23 cellular contexts compared by ENCODE assay signal in the genomic region with DNA sequence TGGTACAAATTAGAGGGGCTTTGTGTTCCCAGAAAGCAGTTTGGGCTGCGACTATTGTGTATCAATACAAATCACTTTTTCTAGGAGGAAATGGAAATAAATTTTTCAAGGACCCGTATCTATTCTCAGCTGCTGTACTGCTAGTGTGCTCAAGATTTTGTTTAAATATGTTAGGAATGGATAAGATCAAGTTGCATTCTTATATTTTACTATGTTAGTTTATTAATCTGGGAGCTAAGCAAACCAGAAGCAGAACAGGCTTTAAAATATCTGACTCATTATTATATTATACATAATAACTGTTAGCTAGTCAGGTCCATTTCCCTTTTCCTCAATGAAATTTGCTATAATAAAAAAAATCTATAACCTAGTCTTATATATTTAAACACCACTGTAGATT. TPM values are rescaled to one million over a fixed set of nuclear protein-coding genes. Genes with fewer than 3 reads are reported as not detected.
DNase-seq lines count a peak whose midpoint lies in the region; ATAC-seq, FAIRE-seq and TF ChIP-seq lines count a peak whose summit lies in the region.
"Had no signal": no experiment of that assay in that cellular context is flagged by ENCODE, and none has a peak within 500 bp of the region (broad histone marks: within the 10 kb centered on the region; RNA-seq: fewer than 3 reads in every experiment).

No MANE protein-coding gene starts in this region.

- H3K27me3 ChIP-seq in PC-9 (ENCODE audit: insufficient read depth, low read depth) (no peaks in the 10 kb centered on the region), pancreas (no peaks in the 10 kb centered on the region), upper lobe of right lung (no peaks in the 10 kb centered on the region)

- H3F3A ChIP-seq in PC-9 (ENCODE audit: insufficient read depth, low read depth): peaks cover 18% of the 10 kb centered on the region

- no peaks in the 10 kb centered on the region for H4K20me1 ChIP-seq in PC-9 (ENCODE audit: insufficient read depth)

- peak; percentile 17 for FAIRE-seq in pancreas (lab: Jason Lieb, UNC)
- FAIRE-seq: GM18507, H54 had no signal

- CTCF ChIA-PET in PC-9 (lab: Charles Lee): no interaction called here

- DNase-seq in DMS153 treated with DMSO at 0.1 percent for 48 hours (lab: John Stamatoyannopoulos, UW; ENCODE audit: unreplicated experiment) (peak; percentile 61), DMS153 (lab: John Stamatoyannopoulos, UW) (no peak), PC-9 (no peak), pancreas (no peak), upper lobe of right lung (no peak), omental fat pad (ENCODE audit: low spot score) (no peak)
- DNase-seq: CD8-positive, alpha-beta memory T cell; DMS 273 treated with DMSO at 0.1 percent for 48 hours; DND-41; MM.1S; NCI-H1694; NCI-H2171 treated with DMSO at 0.1 percent for 48 hours; NCI-H446; NCI-H526 treated with DMSO at 0.1 percent for 48 hours; SHP77 treated with DMSO at 0.1 percent for 48 hours had no signal

- intact Hi-C loops in PC-9 (cut with micrococcal nuclease; ENCODE audit: unreplicated experiment) (loop anchor here (1.0 kb wide), 1 partner anchor 11 kb away; a partner anchor contains a TSS), pancreas (cut with DNase I) (no loop called here), upper lobe of right lung (cut with DNase I) (no loop called here)

- ATAC-seq in pancreas (no peak), upper lobe of right lung (no peak), HG03460 (IDR thresholded peaks at IDR 0.05; ENCODE audit: unreplicated experiment) (no peak), omental fat pad (ENCODE audit: low FRiP score) (no peak)
- ATAC-seq: Panc1 had no signal

- no peaks in the 10 kb centered on the region for H3K36me3 ChIP-seq in PC-9 (ENCODE audit: low read depth)
- no peaks in the 10 kb centered on the region for H3K36me3 ChIP-seq in pancreas
- no peaks in the 10 kb centered on the region for H3K36me3 ChIP-seq in upper lobe of right lung

- no peaks in the 10 kb centered on the region for H3K79me2 ChIP-seq in PC-9 (ENCODE audit: low read depth)

- H3K9me2 ChIP-seq in PC-9 (ENCODE audit: insufficient read depth): no peaks in the 10 kb centered on the region

- no peak overlapping the region for H2AFZ ChIP-seq in PC-9

- peak overlapping the region; percentile 2; the same call in 1 of the 2 replicates for H3K4me3 ChIP-seq in PC-9
- no peak overlapping the region for H3K4me3 ChIP-seq in pancreas
- no peak overlapping the region for H3K4me3 ChIP-seq in upper lobe of right lung

- 28 to 42% methylated on average over 2 of the region's 2 CpGs for WGBS in pancreas, 2 donors

- H3K4me1 ChIP-seq in PC-9 (replicated peaks; ENCODE audit: insufficient read depth) (peaks cover 37% of the 10 kb centered on the region), pancreas (peaks cover 0 to 7% (median 3%) of the 10 kb centered on the region in 3 donors), upper lobe of right lung (no peaks in the 10 kb centered on the region)

- no TSS peak for BruUV-seq in PC-9 (replicated peaks; lab: Mats Ljungman, UMichigan)

- H3K4me2 ChIP-seq in PC-9: peak overlapping the region; percentile 56
- H3K4me2 ChIP-seq: KMS-11 had no signal

- peak overlapping the region; percentile 76 for H3K27ac ChIP-seq in PC-9
- no peak overlapping the region for H3K27ac ChIP-seq in pancreas
- H3K27ac ChIP-seq in upper lobe of right lung: peak overlapping the region; percentile 31
- H3K27ac ChIP-seq: 22Rv1, C4-2B, KMS-11, RWPE1 had no signal

- no peaks in the 10 kb centered on the region; the same call in 1 of the 2 replicates for H3K9me3 ChIP-seq in PC-9 (ENCODE audit: insufficient read depth, low read depth)
- H3K9me3 ChIP-seq in pancreas: no peaks in the 10 kb centered on the region
- no peaks in the 10 kb centered on the region for H3K9me3 ChIP-seq in upper lobe of right lung

- TF ChIP-seq CTCF in PC-9 (conservative IDR thresholded peaks at IDR 0.05) (no peak), pancreas (IDR thresholded peaks at IDR 0.05) (no peak), upper lobe of right lung (IDR thresholded peaks at IDR 0.05) (no peak), omental fat pad (IDR thresholded peaks at IDR 0.05) (no peak)

- POLR2A ChIA-PET in PC-9 (lab: Charles Lee; ENCODE audit: unreplicated experiment): interaction anchor here (0.6 kb wide), 1 partner anchor 264 kb away, joined by 5 read pairs; no protein-coding TSS in a partner anchor

RNA-seq across cellular contexts. Expression of a gene that starts 11.1 kb away (rescaled TPM):
- total RNA-seq in PC-9 (2021) (34.3 and 42.1 TPM in 2 replicates), pancreas (1 to 10 TPM; 2.0 to 7.4 (median 3.2) TPM), upper lobe of right lung (45.1 TPM), omental fat pad (10 to 100 TPM in 1 of 4 donors, 1 to 10 TPM in 3; 6.0 to 22.6 (median 8.5) TPM)
- 1 to 10 TPM; 2.4 to 2.5 TPM for polyA plus RNA-seq in pancreas

Comparison
In these comparisons a context has a peak if more than half of its experiments do, and no peak if none do; other contexts are left out.
1. H3K27ac ChIP-seq: peak in PC-9 (single experiment) and upper lobe of right lung (single experiment); none in pancreas (0 of 4).